19 cellular contexts compared by ENCODE assay signal in genomic region chr1:155186955-155187891, GRCh38. TPM values are rescaled to one million over a fixed set of nuclear protein-coding genes. Genes with fewer than 3 reads are reported as not detected.
DNase-seq lines count a peak whose midpoint lies in the region; ATAC-seq and TF ChIP-seq lines count a peak whose summit lies in the region.
"Had no signal": no experiment of that assay in that cellular context is flagged by ENCODE, and none has a peak within 500 bp of the region (broad histone marks: within the 10 kb centered on the region; RNA-seq: fewer than 3 reads in every experiment).

No MANE protein-coding gene starts in this region.

- intact Hi-C loops in left ventricle myocardium superior (cut with micrococcal nuclease), result no loop called here

- H3K9me3 ChIP-seq in RWPE2 (ENCODE audit: severe bottlenecking), result no peaks in the 10 kb centered on the region
- H3K9me3 ChIP-seq: Caco-2, gastrocnemius medialis had no signal

- no peak overlapping the region for H3K4me3 Mint-ChIP-seq in progenitor cell of endocrine pancreas (ENCODE audit: low read depth)
- H3K4me3 Mint-ChIP-seq: activated CD4-positive, alpha-beta memory T cell treated with anti-CD3 and anti-CD28 coated beads for 36 hours had no signal

- TF ChIP-seq CTCF in RWPE2 (IDR thresholded peaks at IDR 0.05; ENCODE audit: poor library complexity, severe bottlenecking) (no peak), progenitor cell of endocrine pancreas (IDR thresholded peaks at IDR 0.05; ENCODE audit: unreplicated experiment) (no peak)

- H3K27me3 ChIP-seq in RWPE2 (ENCODE audit: insufficient read depth, poor library complexity, severe bottlenecking), result no peaks in the 10 kb centered on the region
- H3K27me3 ChIP-seq: gastrocnemius medialis had no signal

- no peaks in the 10 kb centered on the region for H3K27me3 Mint-ChIP-seq in progenitor cell of endocrine pancreas
- H3K27me3 Mint-ChIP-seq: activated CD4-positive, alpha-beta memory T cell treated with anti-CD3 and anti-CD28 coated beads for 36 hours had no signal

- H3K36me3 ChIP-seq in RWPE2 (ENCODE audit: low read depth), result no peaks in the 10 kb centered on the region
- H3K36me3 ChIP-seq: gastrocnemius medialis had no signal

- H3K36me3 Mint-ChIP-seq in progenitor cell of endocrine pancreas (ENCODE audit: insufficient read depth), result peaks cover 12% of the 10 kb centered on the region
- H3K36me3 Mint-ChIP-seq: activated CD4-positive, alpha-beta memory T cell treated with anti-CD3 and anti-CD28 coated beads for 36 hours had no signal

- no peak overlapping the region for H3K4me3 ChIP-seq in RWPE2 (ENCODE audit: severe bottlenecking)
- H3K4me3 ChIP-seq: gastrocnemius medialis had no signal

- ATAC-seq in RWPE2 (ENCODE audit: low read depth) (0 out of 3 replicates have a peak, but pooled peaks have one; percentile 3), left ventricle myocardium superior (no peak)
- ATAC-seq: gastrocnemius medialis had no signal

- no peaks in the 10 kb centered on the region for H3K4me1 ChIP-seq in RWPE2 (ENCODE audit: insufficient read depth, poor library complexity, severe bottlenecking)

- H3K9me3 Mint-ChIP-seq in progenitor cell of endocrine pancreas (ENCODE audit: low read depth), result no peaks in the 10 kb centered on the region
- H3K9me3 Mint-ChIP-seq: activated CD4-positive, alpha-beta memory T cell treated with anti-CD3 and anti-CD28 coated beads for 36 hours had no signal

- peak overlapping the region; percentile 93 for H3K27ac Mint-ChIP-seq in progenitor cell of endocrine pancreas

- H3K27ac ChIP-seq in RWPE2 (ENCODE audit: poor library complexity, severe bottlenecking), result no peak overlapping the region
- H3K27ac ChIP-seq: 22Rv1, gastrocnemius medialis had no signal

- DNase-seq in DMS79 treated with DMSO at 0.1 percent for 48 hours (lab: John Stamatoyannopoulos, UW), result peak; percentile 56
- no peak for DNase-seq in DMS79 (lab: John Stamatoyannopoulos, UW)
- no peak for DNase-seq in RWPE2 (ENCODE audit: low spot score)
- peak; percentile 25 for DNase-seq in left ventricle myocardium superior
- no peak for DNase-seq in progenitor cell of endocrine pancreas (ENCODE audit: low spot score, unreplicated experiment)
- no peak for DNase-seq in NCI-H748 (lab: John Stamatoyannopoulos, UW; ENCODE audit: unreplicated experiment)
- no peak for DNase-seq in CD1c-positive myeloid dendritic cell (ENCODE audit: extremely low spot score)
- no peak for DNase-seq in DMS 273 treated with DMSO at 0.1 percent for 48 hours (lab: John Stamatoyannopoulos, UW)
- DNase-seq: activated CD4-positive, alpha-beta memory T cell treated with anti-CD3 and anti-CD28 coated beads for 36 hours; activated effector memory CD4-positive, alpha-beta T cell treated with anti-CD3 and anti-CD28 coated beads, Interleukin-2, amount 50 U/mL, for 16 hours; caudate nucleus; gastrocnemius medialis; GOT3; NCI-H446 treated with DMSO at 0.1 percent for 48 hours; PC-3; stimulated activated CD4-positive, alpha-beta T cell treated with anti-CD3 and anti-CD28 coated beads, Interleukin-4, amount 100 ng/mL, for 4 hours; stimulated activated naive CD4-positive, alpha-beta T cell had no signal

- peaks cover 37% of the 10 kb centered on the region for H3K4me1 Mint-ChIP-seq in progenitor cell of endocrine pancreas (ENCODE audit: low read depth)

RNA-seq across cellular contexts. Expression of gene TRIM46, which starts 13.6 kb away (rescaled TPM):
- total RNA-seq in left ventricle myocardium superior (0.22 TPM), progenitor cell of endocrine pancreas (21.1 and 25.7 TPM in 2 replicates)
- total RNA-seq: gastrocnemius medialis had no signal

RNA-seq across cellular contexts. Expression of gene KRTCAP2, which starts 14.1 kb away (rescaled TPM):
- 134 TPM for total RNA-seq in left ventricle myocardium superior
- 146 and 149 TPM in 2 replicates for total RNA-seq in progenitor cell of endocrine pancreas

RNA-seq across cellular contexts. Expression of gene THBS3, which starts 20.5 kb away (rescaled TPM):
- total RNA-seq in left ventricle myocardium superior (6.3 TPM), progenitor cell of endocrine pancreas (46.0 and 52.2 TPM in 2 replicates)

RNA-seq across cellular contexts. Expression of gene MTX1, which starts 21.3 kb away (rescaled TPM):
- total RNA-seq in left ventricle myocardium superior (14.1 TPM), progenitor cell of endocrine pancreas (38.1 and 38.7 TPM in 2 replicates)

RNA-seq across cellular contexts. Expression of gene DPM3, which starts 46.9 kb away (rescaled TPM):
- total RNA-seq in left ventricle myocardium superior, result 52.4 TPM
- 45.6 and 49.3 TPM in 2 replicates for total RNA-seq in progenitor cell of endocrine pancreas

Comparison
In these comparisons a context has a peak if more than half of its experiments do, and no peak if none do; other contexts are left out.
1. DNase-seq: peak in DMS79 treated with DMSO at 0.1 percent for 48 hours (single experiment) and left ventricle myocardium superior (single experiment); none in DMS79 (single experiment), RWPE2 (single experiment), progenitor cell of endocrine pancreas (single experiment), NCI-H748 (single experiment), CD1c-positive myeloid dendritic cell (single experiment) and DMS 273 treated with DMSO at 0.1 percent for 48 hours (single experiment).
2. RNA of gene TRIM46, which starts 13.6 kb away (total RNA-seq): 21.1 to 25.7 TPM in progenitor cell of endocrine pancreas; 0.22 TPM in left ventricle myocardium superior (single experiment); every median in the first group is over 10 times any median in the second.